1 cellular context compared by ENCODE assay signal in the genomic region with DNA sequence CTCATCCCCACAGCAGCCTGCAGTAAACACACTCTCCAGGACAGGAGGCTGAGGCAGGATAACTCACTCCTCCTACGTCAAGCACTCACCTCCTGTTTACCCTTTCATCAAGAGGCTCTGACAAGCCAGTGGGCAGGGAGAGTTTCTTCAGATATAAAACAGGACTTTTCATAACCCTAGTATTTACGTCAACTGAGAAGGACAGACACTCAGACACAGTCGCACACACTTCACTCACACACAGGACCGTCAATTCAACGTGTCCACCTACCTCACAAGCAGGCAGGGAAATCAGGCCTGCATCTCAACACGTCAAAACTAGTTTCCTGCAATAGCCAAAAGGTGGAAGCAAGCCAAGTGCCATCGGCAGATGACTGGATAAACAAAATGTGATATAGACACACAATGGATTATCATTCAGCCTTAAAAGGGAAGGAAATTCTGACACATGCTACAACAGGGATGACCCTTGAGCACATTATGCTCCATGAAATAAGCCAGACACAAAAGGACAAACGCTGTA.
TF ChIP-seq lines count a peak whose summit lies in the region.

No MANE protein-coding gene starts in this region.

TF ChIP-seq in SK-N-SH, 30 proteins besides CTCF, POLR2A, EP300 and RAD21 (continued from another document):
- TF ChIP-seq, protein P1, sequence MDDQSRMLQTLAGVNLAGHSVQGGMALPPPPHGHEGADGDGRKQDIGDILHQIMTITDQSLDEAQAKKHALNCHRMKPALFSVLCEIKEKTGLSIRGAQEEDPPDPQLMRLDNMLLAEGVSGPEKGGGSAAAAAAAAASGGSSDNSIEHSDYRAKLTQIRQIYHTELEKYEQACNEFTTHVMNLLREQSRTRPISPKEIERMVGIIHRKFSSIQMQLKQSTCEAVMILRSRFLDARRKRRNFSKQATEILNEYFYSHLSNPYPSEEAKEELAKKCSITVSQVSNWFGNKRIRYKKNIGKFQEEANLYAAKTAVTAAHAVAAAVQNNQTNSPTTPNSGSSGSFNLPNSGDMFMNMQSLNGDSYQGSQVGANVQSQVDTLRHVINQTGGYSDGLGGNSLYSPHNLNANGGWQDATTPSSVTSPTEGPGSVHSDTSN (IDR thresholded peaks at IDR 0.05): no peak
- TF ChIP-seq FOXM1 (IDR thresholded peaks at IDR 0.05; ENCODE audit: low read depth) (no peak), POLR2AphosphoS5 (IDR thresholded peaks at IDR 0.05; ENCODE audit: low read depth, low read length) (no peak), ELF1 (IDR thresholded peaks at IDR 0.05) (no peak), FOSL2 (IDR thresholded peaks at IDR 0.05; ENCODE audit: borderline replicate concordance, low read depth) (no peak), NFIC (IDR thresholded peaks at IDR 0.05; ENCODE audit: borderline replicate concordance) (no peak), SIN3A (IDR thresholded peaks at IDR 0.05; ENCODE audit: borderline replicate concordance, low read depth, low read length) (no peak), EZH2phosphoT487 (IDR thresholded peaks at IDR 0.05; ENCODE audit: borderline replicate concordance, low read depth) (no peak), RCOR1 (IDR thresholded peaks at IDR 0.05; ENCODE audit: low read length) (peak; percentile 68), GATA2 (CRISPR knock-in tag; IDR thresholded peaks at IDR 0.05) (peak; percentile 89), IRF3 (IDR thresholded peaks at IDR 0.05; ENCODE audit: low read depth, low read length) (no peak), MEF2A (IDR thresholded peaks at IDR 0.05; ENCODE audit: borderline replicate concordance, low read depth) (no peak), ZBTB33 (IDR thresholded peaks at IDR 0.05; ENCODE audit: borderline replicate concordance, low read depth) (no peak), JUND (IDR thresholded peaks at IDR 0.05) (no peak)
- TF ChIP-seq, protein P2, sequence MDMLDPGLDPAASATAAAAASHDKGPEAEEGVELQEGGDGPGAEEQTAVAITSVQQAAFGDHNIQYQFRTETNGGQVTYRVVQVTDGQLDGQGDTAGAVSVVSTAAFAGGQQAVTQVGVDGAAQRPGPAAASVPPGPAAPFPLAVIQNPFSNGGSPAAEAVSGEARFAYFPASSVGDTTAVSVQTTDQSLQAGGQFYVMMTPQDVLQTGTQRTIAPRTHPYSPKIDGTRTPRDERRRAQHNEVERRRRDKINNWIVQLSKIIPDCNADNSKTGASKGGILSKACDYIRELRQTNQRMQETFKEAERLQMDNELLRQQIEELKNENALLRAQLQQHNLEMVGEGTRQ (IDR thresholded peaks at IDR 0.05; ENCODE audit: borderline replicate concordance, low read depth, low read length): no peak
- TF ChIP-seq, protein P3, sequence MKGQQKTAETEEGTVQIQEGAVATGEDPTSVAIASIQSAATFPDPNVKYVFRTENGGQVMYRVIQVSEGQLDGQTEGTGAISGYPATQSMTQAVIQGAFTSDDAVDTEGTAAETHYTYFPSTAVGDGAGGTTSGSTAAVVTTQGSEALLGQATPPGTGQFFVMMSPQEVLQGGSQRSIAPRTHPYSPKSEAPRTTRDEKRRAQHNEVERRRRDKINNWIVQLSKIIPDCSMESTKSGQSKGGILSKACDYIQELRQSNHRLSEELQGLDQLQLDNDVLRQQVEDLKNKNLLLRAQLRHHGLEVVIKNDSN (IDR thresholded peaks at IDR 0.05; ENCODE audit: borderline replicate concordance, low read depth): no peak
